8 cellular contexts compared by ENCODE assay signal in the genomic region with DNA sequence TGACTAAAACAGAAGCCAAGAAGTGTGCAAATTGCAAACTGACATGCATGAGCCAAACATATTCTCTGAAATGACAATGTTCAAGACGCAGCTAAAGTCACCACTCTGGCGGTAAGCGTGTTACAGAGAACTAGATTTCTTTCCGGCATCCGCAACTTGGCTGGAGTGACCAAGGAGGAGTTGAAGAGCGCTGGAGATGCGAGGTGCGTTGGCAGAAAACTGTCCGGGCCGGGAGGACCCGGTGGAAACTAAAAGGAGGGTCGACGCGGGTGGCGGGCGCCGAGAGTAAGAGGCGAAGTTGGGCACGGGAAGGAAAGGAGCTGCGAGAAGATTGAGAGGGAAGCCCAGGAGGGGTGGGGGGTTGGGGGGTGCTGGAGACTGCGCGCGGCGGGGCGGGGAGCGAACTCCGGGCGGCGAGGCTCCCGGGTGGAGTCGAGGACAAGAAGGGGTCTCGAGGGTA. TPM values are rescaled to one million over a fixed set of nuclear protein-coding genes. Genes with fewer than 3 reads are reported as not detected.
A peak's percentile ranks its signal among the peaks of the same experiment; 100 is the strongest.
DNase-seq lines count a peak whose midpoint lies in the region; ATAC-seq and TF ChIP-seq lines count a peak whose summit lies in the region.

No MANE protein-coding gene starts in this region.

- H3K4me3 ChIP-seq in HL-60 (replicated peaks; ENCODE audit: insufficient read depth, low read length): peak overlapping the region; percentile 68
- H3K4me3 ChIP-seq in muscle layer of duodenum (ENCODE audit: low read depth in 1 of 2, low read length in 2 of 2): peak overlapping the region; percentile 67 to 84

- CTCF ChIA-PET in WTC11 (lab: Charles Lee): interaction anchor here (0.8 to 1.4 kb wide), 3 partner anchors 20 to 132 kb away, joined by 3 to 7 read pairs (median 4); no protein-coding TSS in a partner anchor

- H3K4me3 Mint-ChIP-seq in WTC11: peak overlapping the region; percentile 95
- H3K4me3 Mint-ChIP-seq in effector memory CD8-positive, alpha-beta T cell: peak overlapping the region; percentile 95 to 99

- peak; percentile 54 for DNase-seq in stimulated activated CD4-positive, alpha-beta T cell treated with anti-CD3 and anti-CD28 coated beads, Interleukin-15, amount 100 ng/mL, for 24 hours
- DNase-seq in stimulated activated CD4-positive, alpha-beta T cell treated with anti-CD3 and anti-CD28 coated beads, Interleukin-12 subunit alpha, Interleukin-12 subunit beta, amount 100 ng/mL, for 4 hours: no peak
- DNase-seq in HL-60 (ENCODE audit: low read depth in 1 of 2, low spot score in 1 of 2) (peak in 1 of 2 experiments; percentile 39), WTC11 (ENCODE audit: low spot score) (peak; percentile 50), cortex of kidney (lab: John Stamatoyannopoulos, UW) (no peak)
- peak in 2 of 3 experiments; percentile 9 to 28 for DNase-seq in effector memory CD8-positive, alpha-beta T cell

- peaks cover 3% of the 10 kb centered on the region for H3K27me3 ChIP-seq in HL-60 (ENCODE audit: insufficient read depth, poor library complexity, severe bottlenecking)
- no peaks in the 10 kb centered on the region for H3K27me3 ChIP-seq in muscle layer of duodenum (ENCODE audit: low read depth, low read length)

- H3K9me3 ChIP-seq in muscle layer of duodenum (ENCODE audit: control insufficient read depth in 1 of 2, low read length in 2 of 2): no peaks in the 10 kb centered on the region

- peak overlapping the region; percentile 85 for H3K27ac Mint-ChIP-seq in WTC11
- peak overlapping the region; percentile 94 to 95 for H3K27ac Mint-ChIP-seq in effector memory CD8-positive, alpha-beta T cell

- H3K4me1 ChIP-seq in muscle layer of duodenum (ENCODE audit: control insufficient read depth in 1 of 2, insufficient read depth in 2 of 2, low read length in 2 of 2): peaks cover 5 to 7% of the 10 kb centered on the region in 2 donors

- no peaks in the 10 kb centered on the region for H3K9me3 Mint-ChIP-seq in WTC11
- H3K9me3 Mint-ChIP-seq in effector memory CD8-positive, alpha-beta T cell: no peaks in the 10 kb centered on the region

- H3K36me3 ChIP-seq in muscle layer of duodenum (ENCODE audit: control insufficient read depth in 1 of 2, insufficient read depth in 2 of 2, low read length in 2 of 2): no peaks in the 10 kb centered on the region

- no peaks in the 10 kb centered on the region for H3K36me3 Mint-ChIP-seq in WTC11
- H3K36me3 Mint-ChIP-seq in effector memory CD8-positive, alpha-beta T cell (ENCODE audit: insufficient read depth): peaks cover 18% of the 10 kb centered on the region

- H3K4me1 Mint-ChIP-seq in WTC11: peaks cover 42% of the 10 kb centered on the region
- peaks cover 33 to 49% of the 10 kb centered on the region in 2 donors for H3K4me1 Mint-ChIP-seq in effector memory CD8-positive, alpha-beta T cell (ENCODE audit: low read depth in 2 of 2)

- peaks cover 14% of the 10 kb centered on the region for H3K27me3 Mint-ChIP-seq in WTC11 (ENCODE audit: low read depth)
- H3K27me3 Mint-ChIP-seq in effector memory CD8-positive, alpha-beta T cell: no peaks in the 10 kb centered on the region

- POLR2A ChIA-PET in WTC11 (lab: Charles Lee): interaction anchor here (0.6 to 1.2 kb wide), 2 partner anchors 52 to 136 kb away, joined by 4 to 12 read pairs; a partner anchor contains a TSS

- peak overlapping the region; percentile 33 for H3K27ac ChIP-seq in HL-60 (replicated peaks)
- peak overlapping the region; percentile 80 for H3K27ac ChIP-seq in muscle layer of duodenum (ENCODE audit: low read length)

- no peak for TF ChIP-seq CTCF in HL-60 (IDR thresholded peaks at IDR 0.05; ENCODE audit: insufficient read depth, low read length)
- TF ChIP-seq CTCF in WTC11 (IDR thresholded peaks at IDR 0.05): no peak

- ATAC-seq in WTC11 (peak; percentile 3; the same call in 1 of the 2 replicates), HG02623 (IDR thresholded peaks at IDR 0.05; ENCODE audit: unreplicated experiment) (no peak)
- peak; percentile 23 for ATAC-seq in effector memory CD8-positive, alpha-beta T cell (replicated peaks)

TF ChIP-seq in WTC11, 78 proteins besides CTCF, POLR2A, EP300 and RAD21:
- TF ChIP-seq, protein P1, sequence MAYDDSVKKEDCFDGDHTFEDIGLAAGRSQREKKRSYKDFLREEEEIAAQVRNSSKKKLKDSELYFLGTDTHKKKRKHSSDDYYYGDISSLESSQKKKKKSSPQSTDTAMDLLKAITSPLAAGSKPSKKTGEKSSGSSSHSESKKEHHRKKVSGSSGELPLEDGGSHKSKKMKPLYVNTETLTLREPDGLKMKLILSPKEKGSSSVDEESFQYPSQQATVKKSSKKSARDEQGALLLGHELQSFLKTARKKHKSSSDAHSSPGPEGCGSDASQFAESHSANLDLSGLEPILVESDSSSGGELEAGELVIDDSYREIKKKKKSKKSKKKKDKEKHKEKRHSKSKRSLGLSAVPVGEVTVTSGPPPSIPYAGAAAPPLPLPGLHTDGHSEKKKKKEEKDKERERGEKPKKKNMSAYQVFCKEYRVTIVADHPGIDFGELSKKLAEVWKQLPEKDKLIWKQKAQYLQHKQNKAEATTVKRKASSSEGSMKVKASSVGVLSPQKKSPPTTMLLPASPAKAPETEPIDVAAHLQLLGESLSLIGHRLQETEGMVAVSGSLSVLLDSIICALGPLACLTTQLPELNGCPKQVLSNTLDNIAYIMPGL (CRISPR knock-in tag; IDR thresholded peaks at IDR 0.05): no peak
- TF ChIP-seq HMGA2 (CRISPR knock-in tag; IDR thresholded peaks at IDR 0.05): no peak
- TF ChIP-seq ZNF396 (CRISPR knock-in tag; IDR thresholded peaks at IDR 0.05; ENCODE audit: borderline replicate concordance): no peak
- TF ChIP-seq TP53 (CRISPR knock-in tag; IDR thresholded peaks at IDR 0.05): no peak
- TF ChIP-seq, protein P2, sequence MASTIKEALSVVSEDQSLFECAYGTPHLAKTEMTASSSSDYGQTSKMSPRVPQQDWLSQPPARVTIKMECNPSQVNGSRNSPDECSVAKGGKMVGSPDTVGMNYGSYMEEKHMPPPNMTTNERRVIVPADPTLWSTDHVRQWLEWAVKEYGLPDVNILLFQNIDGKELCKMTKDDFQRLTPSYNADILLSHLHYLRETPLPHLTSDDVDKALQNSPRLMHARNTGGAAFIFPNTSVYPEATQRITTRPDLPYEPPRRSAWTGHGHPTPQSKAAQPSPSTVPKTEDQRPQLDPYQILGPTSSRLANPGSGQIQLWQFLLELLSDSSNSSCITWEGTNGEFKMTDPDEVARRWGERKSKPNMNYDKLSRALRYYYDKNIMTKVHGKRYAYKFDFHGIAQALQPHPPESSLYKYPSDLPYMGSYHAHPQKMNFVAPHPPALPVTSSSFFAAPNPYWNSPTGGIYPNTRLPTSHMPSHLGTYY (CRISPR knock-in tag; IDR thresholded peaks at IDR 0.05): no peak
- TF ChIP-seq, protein P3, sequence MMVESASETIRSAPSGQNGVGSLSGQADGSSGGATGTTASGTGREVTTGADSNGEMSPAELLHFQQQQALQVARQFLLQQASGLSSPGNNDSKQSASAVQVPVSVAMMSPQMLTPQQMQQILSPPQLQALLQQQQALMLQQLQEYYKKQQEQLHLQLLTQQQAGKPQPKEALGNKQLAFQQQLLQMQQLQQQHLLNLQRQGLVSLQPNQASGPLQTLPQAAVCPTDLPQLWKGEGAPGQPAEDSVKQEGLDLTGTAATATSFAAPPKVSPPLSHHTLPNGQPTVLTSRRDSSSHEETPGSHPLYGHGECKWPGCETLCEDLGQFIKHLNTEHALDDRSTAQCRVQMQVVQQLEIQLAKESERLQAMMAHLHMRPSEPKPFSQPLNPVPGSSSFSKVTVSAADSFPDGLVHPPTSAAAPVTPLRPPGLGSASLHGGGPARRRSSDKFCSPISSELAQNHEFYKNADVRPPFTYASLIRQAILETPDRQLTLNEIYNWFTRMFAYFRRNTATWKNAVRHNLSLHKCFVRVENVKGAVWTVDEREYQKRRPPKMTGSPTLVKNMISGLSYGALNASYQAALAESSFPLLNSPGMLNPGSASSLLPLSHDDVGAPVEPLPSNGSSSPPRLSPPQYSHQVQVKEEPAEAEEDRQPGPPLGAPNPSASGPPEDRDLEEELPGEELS (CRISPR knock-in tag; IDR thresholded peaks at IDR 0.05): no peak
- TF ChIP-seq, protein P4, sequence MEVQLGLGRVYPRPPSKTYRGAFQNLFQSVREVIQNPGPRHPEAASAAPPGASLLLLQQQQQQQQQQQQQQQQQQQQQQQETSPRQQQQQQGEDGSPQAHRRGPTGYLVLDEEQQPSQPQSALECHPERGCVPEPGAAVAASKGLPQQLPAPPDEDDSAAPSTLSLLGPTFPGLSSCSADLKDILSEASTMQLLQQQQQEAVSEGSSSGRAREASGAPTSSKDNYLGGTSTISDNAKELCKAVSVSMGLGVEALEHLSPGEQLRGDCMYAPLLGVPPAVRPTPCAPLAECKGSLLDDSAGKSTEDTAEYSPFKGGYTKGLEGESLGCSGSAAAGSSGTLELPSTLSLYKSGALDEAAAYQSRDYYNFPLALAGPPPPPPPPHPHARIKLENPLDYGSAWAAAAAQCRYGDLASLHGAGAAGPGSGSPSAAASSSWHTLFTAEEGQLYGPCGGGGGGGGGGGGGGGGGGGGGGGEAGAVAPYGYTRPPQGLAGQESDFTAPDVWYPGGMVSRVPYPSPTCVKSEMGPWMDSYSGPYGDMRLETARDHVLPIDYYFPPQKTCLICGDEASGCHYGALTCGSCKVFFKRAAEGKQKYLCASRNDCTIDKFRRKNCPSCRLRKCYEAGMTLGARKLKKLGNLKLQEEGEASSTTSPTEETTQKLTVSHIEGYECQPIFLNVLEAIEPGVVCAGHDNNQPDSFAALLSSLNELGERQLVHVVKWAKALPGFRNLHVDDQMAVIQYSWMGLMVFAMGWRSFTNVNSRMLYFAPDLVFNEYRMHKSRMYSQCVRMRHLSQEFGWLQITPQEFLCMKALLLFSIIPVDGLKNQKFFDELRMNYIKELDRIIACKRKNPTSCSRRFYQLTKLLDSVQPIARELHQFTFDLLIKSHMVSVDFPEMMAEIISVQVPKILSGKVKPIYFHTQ (CRISPR knock-in tag; IDR thresholded peaks at IDR 0.05): no peak
- TF ChIP-seq MXD4 (CRISPR knock-in tag; IDR thresholded peaks at IDR 0.05; ENCODE audit: borderline replicate concordance): no peak
- TF ChIP-seq ATF1 (CRISPR knock-in tag; IDR thresholded peaks at IDR 0.05): no peak
- TF ChIP-seq, protein P5, sequence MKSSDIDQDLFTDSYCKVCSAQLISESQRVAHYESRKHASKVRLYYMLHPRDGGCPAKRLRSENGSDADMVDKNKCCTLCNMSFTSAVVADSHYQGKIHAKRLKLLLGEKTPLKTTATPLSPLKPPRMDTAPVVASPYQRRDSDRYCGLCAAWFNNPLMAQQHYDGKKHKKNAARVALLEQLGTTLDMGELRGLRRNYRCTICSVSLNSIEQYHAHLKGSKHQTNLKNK (CRISPR knock-in tag; IDR thresholded peaks at IDR 0.05): no peak
- no peak for TF ChIP-seq SOX15 (CRISPR knock-in tag; IDR thresholded peaks at IDR 0.05)
- no peak for TF ChIP-seq ETV6 (CRISPR knock-in tag; IDR thresholded peaks at IDR 0.05)
- TF ChIP-seq ZBTB21 (CRISPR knock-in tag; IDR thresholded peaks at IDR 0.05; ENCODE audit: borderline replicate concordance): no peak
- no peak for TF ChIP-seq RELA (CRISPR knock-in tag; IDR thresholded peaks at IDR 0.05; ENCODE audit: borderline replicate concordance)

RNA-seq across cellular contexts. Expression of a gene that starts 0.8 kb away (rescaled TPM):
- 31.5 to 36.3 TPM (median 35.1 TPM) in 3 replicates for total RNA-seq in WTC11 (2021)

RNA-seq across cellular contexts. Expression of a gene that starts 52.0 kb away (rescaled TPM):
- 39.4 to 48.5 TPM (median 45.3 TPM) in 3 replicates for total RNA-seq in WTC11 (2021)

Comparison
In these comparisons a context has a peak if more than half of its experiments do, and no peak if none do; other contexts are left out.
1. DNase-seq: peak in stimulated activated CD4-positive, alpha-beta T cell treated with anti-CD3 and anti-CD28 coated beads, Interleukin-15, amount 100 ng/mL, for 24 hours (single experiment), WTC11 (single experiment) and effector memory CD8-positive, alpha-beta T cell (2 of 3); none in stimulated activated CD4-positive, alpha-beta T cell treated with anti-CD3 and anti-CD28 coated beads, Interleukin-12 subunit alpha, Interleukin-12 subunit beta, amount 100 ng/mL, for 4 hours (single experiment) and cortex of kidney (single experiment).